13 cellular contexts compared by ENCODE assay signal in the genomic region with DNA sequence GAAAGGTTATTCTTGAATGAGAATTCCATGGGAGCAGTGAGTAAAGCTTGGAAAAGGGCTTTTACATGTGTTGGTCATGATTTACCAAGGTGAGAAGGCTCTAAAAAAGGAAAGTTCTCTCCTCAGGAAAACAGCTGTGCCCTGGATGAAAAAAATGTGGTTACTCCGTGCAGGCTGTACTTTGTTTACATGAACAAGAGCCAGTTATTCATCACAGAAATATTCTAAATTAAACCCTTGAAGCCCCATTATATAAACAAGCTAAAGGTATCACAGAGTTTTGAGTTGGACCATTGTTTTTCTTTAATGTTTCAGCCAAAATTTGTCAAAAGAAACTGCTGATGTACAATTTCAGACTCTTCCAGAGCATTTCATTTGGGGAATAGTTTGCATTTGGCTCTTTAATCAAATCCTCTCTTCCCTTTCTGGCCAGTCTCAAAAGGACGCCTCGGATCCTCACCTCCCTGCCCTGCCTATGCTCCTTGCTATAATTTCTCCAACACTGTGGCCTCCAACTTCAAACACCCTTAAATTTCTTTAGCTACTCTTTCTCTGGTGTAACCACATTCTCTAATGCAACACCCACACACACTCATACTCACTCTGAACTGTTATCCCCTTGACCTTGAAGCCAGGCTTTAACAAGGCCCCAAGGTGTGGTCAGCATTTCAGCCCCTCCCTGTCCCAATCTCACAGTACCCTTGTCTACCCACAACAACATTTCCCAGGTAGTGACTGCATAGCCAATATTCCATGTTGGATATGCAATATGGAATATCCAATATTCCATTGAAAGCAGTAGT. TPM values are rescaled to one million over a fixed set of nuclear protein-coding genes. Genes with fewer than 3 reads are reported as not detected.
DNase-seq lines count a peak whose midpoint lies in the region; ATAC-seq and TF ChIP-seq lines count a peak whose summit lies in the region.
"Had no signal": no experiment of that assay in that cellular context is flagged by ENCODE, and none has a peak within 500 bp of the region (broad histone marks: within the 10 kb centered on the region; RNA-seq: fewer than 3 reads in every experiment).

No MANE protein-coding gene starts in this region.

- CTCF ChIA-PET in CD8-positive, alpha-beta T cell (lab: Charles Lee): interaction anchor here (1.2 kb wide), 1 partner anchor 11 kb away, joined by 3 read pairs; no protein-coding TSS in a partner anchor

- H3K27me3 ChIP-seq in brain microvascular endothelial cell (replicated peaks): no peaks in the 10 kb centered on the region
- no peaks in the 10 kb centered on the region for H3K27me3 ChIP-seq in CD8-positive, alpha-beta T cell (ENCODE audit: insufficient read depth, low read length)

- TF ChIP-seq CTCF in brain microvascular endothelial cell (IDR thresholded peaks at IDR 0.05; ENCODE audit: low read depth, low read length, missing control alignments): no peak
- no peak for TF ChIP-seq CTCF in CD8-positive, alpha-beta T cell (IDR thresholded peaks at IDR 0.05)

- in situ Hi-C loops in brain microvascular endothelial cell (cut with HindIII; ENCODE audit: low pct_ligation_motif_present, low sequenced_read_pairs): no loop called here

- no peaks in the 10 kb centered on the region for H3K9me3 Mint-ChIP-seq in CD8-positive, alpha-beta T cell
- no peaks in the 10 kb centered on the region for H3K9me3 Mint-ChIP-seq in activated naive CD4-positive, alpha-beta T cell treated with anti-CD3 and anti-CD28 coated beads, Interleukin-2, amount 50 U/mL, for 72 hours
- H3K9me3 Mint-ChIP-seq: T-helper 1 cell treated with Interleukin-12 subunit alpha and Interleukin-12 subunit beta and Interleukin-4 antibody, amounts not matched to agents 30 μg/mL and 1 μg/mL, for 36 hours had no signal

- peaks cover 22% of the 10 kb centered on the region for H3K4me1 ChIP-seq in mesodermal cell (ENCODE audit: control insufficient read depth, insufficient read depth, low read length, poor library complexity, severe bottlenecking)
- H3K4me1 ChIP-seq in CD8-positive, alpha-beta T cell (ENCODE audit: insufficient read depth, low read length): no peaks in the 10 kb centered on the region

- peaks cover 6% of the 10 kb centered on the region for H3K27me3 Mint-ChIP-seq in CD8-positive, alpha-beta T cell (ENCODE audit: low read depth)

- 91 to 96% methylated on average over 2 of the region's 3 CpGs for WGBS in mesodermal cell (ENCODE audit: insufficient coverage in 2 of 2), 2 experiments

- H3K27ac ChIP-seq in brain microvascular endothelial cell: no peak overlapping the region
- H3K27ac ChIP-seq in mesodermal cell (ENCODE audit: low read depth, low read length, severe bottlenecking): peak overlapping the region; percentile 4
- peak overlapping the region; percentile 50 for H3K27ac ChIP-seq in temporal lobe (ENCODE audit: low read depth, low read length)
- no peak overlapping the region for H3K27ac ChIP-seq in CD8-positive, alpha-beta T cell (ENCODE audit: low read depth, low read length)

- no peak overlapping the region for H3K4me3 Mint-ChIP-seq in CD8-positive, alpha-beta T cell
- H3K4me3 Mint-ChIP-seq: T-helper 1 cell treated with Interleukin-12 subunit alpha and Interleukin-12 subunit beta and Interleukin-4 antibody, amounts not matched to agents 30 μg/mL and 1 μg/mL, for 36 hours had no signal

- H3K36me3 ChIP-seq in brain microvascular endothelial cell (replicated peaks): no peaks in the 10 kb centered on the region
- H3K36me3 ChIP-seq in mesodermal cell (ENCODE audit: control insufficient read depth, insufficient read depth, low read length): peaks cover 8% of the 10 kb centered on the region
- no peaks in the 10 kb centered on the region for H3K36me3 ChIP-seq in CD8-positive, alpha-beta T cell (ENCODE audit: insufficient read depth, low read length)

- no peak for ATAC-seq in GM19463 (IDR thresholded peaks at IDR 0.05; ENCODE audit: unreplicated experiment)
- no peak for ATAC-seq in CD8-positive, alpha-beta T cell
- no peak for ATAC-seq in activated naive CD4-positive, alpha-beta T cell treated with anti-CD3 and anti-CD28 coated beads, Interleukin-2, amount 50 U/mL, for 72 hours

- H3K4me3 ChIP-seq in brain microvascular endothelial cell (ENCODE audit: low read depth, low read length): no peak overlapping the region
- no peak overlapping the region for H3K4me3 ChIP-seq in mesodermal cell (ENCODE audit: extremely low read depth, insufficient read depth, low read length, poor library complexity, severe bottlenecking)
- H3K4me3 ChIP-seq in CD8-positive, alpha-beta T cell (ENCODE audit: low read depth, low read length): no peak overlapping the region

- H3K4me1 Mint-ChIP-seq in CD8-positive, alpha-beta T cell (ENCODE audit: low read depth): no peaks in the 10 kb centered on the region

- peak; percentile 43 for DNase-seq in HT1080 (ENCODE audit: low read depth)
- peak; percentile 18 for DNase-seq in brain microvascular endothelial cell
- DNase-seq in activated CD4-positive, alpha-beta T cell treated with anti-CD3 and anti-CD28 coated beads for 1 hour: no peak
- DNase-seq in CD8-positive, alpha-beta T cell: no peak
- DNase-seq in activated naive CD4-positive, alpha-beta T cell treated with anti-CD3 and anti-CD28 coated beads, Interleukin-2, amount 50 U/mL, for 72 hours (ENCODE audit: low spot score in 2 of 2): no peak
- DNase-seq: DMS 273 treated with DMSO at 0.1 percent for 48 hours, NCI-H1105, NCI-H82, occipital lobe had no signal

- no peaks in the 10 kb centered on the region for H3K9me3 ChIP-seq in mesodermal cell (ENCODE audit: control insufficient read depth, low read length)
- H3K9me3 ChIP-seq in CD8-positive, alpha-beta T cell (ENCODE audit: low read length): no peaks in the 10 kb centered on the region

- H3K27ac Mint-ChIP-seq in CD8-positive, alpha-beta T cell: no peak overlapping the region
- H3K27ac Mint-ChIP-seq in activated naive CD4-positive, alpha-beta T cell treated with anti-CD3 and anti-CD28 coated beads, Interleukin-2, amount 50 U/mL, for 72 hours: no peak overlapping the region
- H3K27ac Mint-ChIP-seq: T-helper 1 cell treated with Interleukin-12 subunit alpha and Interleukin-12 subunit beta and Interleukin-4 antibody, amounts not matched to agents 30 μg/mL and 1 μg/mL, for 36 hours had no signal

- POLR2A ChIA-PET in CD8-positive, alpha-beta T cell (lab: Charles Lee): no interaction called here

- H3K36me3 Mint-ChIP-seq in CD8-positive, alpha-beta T cell: no peaks in the 10 kb centered on the region
- no peaks in the 10 kb centered on the region for H3K36me3 Mint-ChIP-seq in activated naive CD4-positive, alpha-beta T cell treated with anti-CD3 and anti-CD28 coated beads, Interleukin-2, amount 50 U/mL, for 72 hours

- intact Hi-C loops in CD8-positive, alpha-beta T cell (cut with DNase I, micrococcal nuclease): no loop called here

RNA-seq across cellular contexts. Expression of a gene that starts 47.3 kb away (rescaled TPM):
- 1.2 and 1.8 TPM in 2 replicates for total RNA-seq in HT1080 (2014; rRNA removed; shearing (Covaris generic))
- 0.27 and 0.55 TPM in 2 replicates for polyA plus RNA-seq in HT1080 (2015; cell fraction: cytosol; rRNA removed)
- polyA plus RNA-seq in HT1080 (2015; cell fraction: nucleus; rRNA removed): 0.60 and 1.1 TPM in 2 replicates
- 48.5 TPM for polyA plus RNA-seq in mesodermal cell (2013, experiment 1 of 2)
- 54.6 TPM for polyA plus RNA-seq in mesodermal cell (2013, experiment 2 of 2)
- total RNA-seq in temporal lobe: 7.1 TPM
- total RNA-seq in CD8-positive, alpha-beta T cell: under 1 TPM; 0.39 to 0.49 TPM
- total RNA-seq in activated naive CD4-positive, alpha-beta T cell treated with anti-CD3 and anti-CD28 coated beads, Interleukin-2, amount 50 U/mL, for 72 hours: 1 to 10 TPM in 1 of 2 donors, under 1 TPM in 1; 0.98 to 2.7 TPM

Comparison
In these comparisons a context has a peak if more than half of its experiments do, and no peak if none do; other contexts are left out.
1. DNase-seq: peak in HT1080 (single experiment) and brain microvascular endothelial cell (single experiment); none in activated CD4-positive, alpha-beta T cell treated with anti-CD3 and anti-CD28 coated beads for 1 hour (single experiment), CD8-positive, alpha-beta T cell (0 of 7) and activated naive CD4-positive, alpha-beta T cell treated with anti-CD3 and anti-CD28 coated beads, Interleukin-2, amount 50 U/mL, for 72 hours (0 of 2).
2. H3K27ac ChIP-seq: peak in mesodermal cell (single experiment) and temporal lobe (single experiment); none in brain microvascular endothelial cell (single experiment) and CD8-positive, alpha-beta T cell (single experiment).